9 cellular contexts compared by ENCODE assay signal in the genomic region with DNA sequence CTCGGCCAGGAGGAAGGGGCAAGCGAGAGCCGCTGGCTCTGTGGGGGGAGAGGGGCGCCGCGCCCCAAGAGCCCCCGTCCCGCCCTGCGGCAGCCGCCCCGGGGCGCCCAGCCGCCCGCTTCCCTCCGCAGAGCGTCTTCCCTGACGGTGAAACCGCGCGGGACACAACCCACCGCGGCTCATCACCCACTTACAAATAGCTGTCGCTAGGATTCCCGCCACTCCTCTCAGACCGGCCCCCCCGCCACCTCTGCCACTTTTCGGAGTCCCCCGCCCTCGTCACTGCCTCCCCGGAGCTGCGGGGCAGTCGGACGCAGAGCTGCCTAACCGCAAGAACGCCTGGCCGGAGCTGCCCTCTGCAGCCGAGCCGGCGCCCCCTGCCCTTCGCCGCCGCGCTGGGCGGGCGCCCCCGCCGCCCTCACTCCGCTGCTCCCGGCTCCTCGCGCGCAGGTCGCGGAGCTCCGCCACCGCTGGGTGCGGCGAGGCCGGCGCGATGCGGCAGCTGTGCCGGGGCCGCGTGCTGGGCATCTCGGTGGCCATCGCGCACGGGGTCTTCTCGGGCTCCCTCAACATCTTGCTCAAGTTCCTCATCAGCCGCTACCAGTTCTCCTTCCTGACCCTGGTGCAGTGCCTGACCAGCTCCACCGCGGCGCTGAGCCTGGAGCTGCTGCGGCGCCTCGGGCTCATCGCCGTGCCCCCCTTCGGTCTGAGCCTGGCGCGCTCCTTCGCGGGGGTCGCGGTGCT. TPM values are rescaled to one million over a fixed set of nuclear protein-coding genes. Genes with fewer than 3 reads are reported as not detected.
DNase-seq lines count a peak whose midpoint lies in the region; ATAC-seq and TF ChIP-seq lines count a peak whose summit lies in the region.
"Had no signal": no experiment of that assay in that cellular context is flagged by ENCODE, and none has a peak within 500 bp of the region (broad histone marks: within the 10 kb centered on the region; RNA-seq: fewer than 3 reads in every experiment).

A gene with protein sequence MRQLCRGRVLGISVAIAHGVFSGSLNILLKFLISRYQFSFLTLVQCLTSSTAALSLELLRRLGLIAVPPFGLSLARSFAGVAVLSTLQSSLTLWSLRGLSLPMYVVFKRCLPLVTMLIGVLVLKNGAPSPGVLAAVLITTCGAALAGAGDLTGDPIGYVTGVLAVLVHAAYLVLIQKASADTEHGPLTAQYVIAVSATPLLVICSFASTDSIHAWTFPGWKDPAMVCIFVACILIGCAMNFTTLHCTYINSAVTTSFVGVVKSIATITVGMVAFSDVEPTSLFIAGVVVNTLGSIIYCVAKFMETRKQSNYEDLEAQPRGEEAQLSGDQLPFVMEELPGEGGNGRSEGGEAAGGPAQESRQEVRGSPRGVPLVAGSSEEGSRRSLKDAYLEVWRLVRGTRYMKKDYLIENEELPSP (plus strand): TSS at position 366 of the 744 bp plus-strand sequence. CDS start 128 bp downstream, at position 494.

- ATAC-seq in left cardiac atrium, result peak; percentile 27 to 39

- H3K4me1 Mint-ChIP-seq in activated T-helper 2 cell treated with anti-CD3 and anti-CD28 coated beads, Interferon-gamma antibody, Interleukin-2, Interleukin-4, amounts not matched to agents 10 μg/mL and 5 μg/mL and 100 μg/mL, durations not matched to agents 14 hours and 24 hours and 36 hours (ENCODE audit: low read depth), result peaks cover 14% of the 10 kb centered on the region

- peaks cover 11% of the 10 kb centered on the region for H3K4me1 ChIP-seq in prostate gland (replicated peaks)

- no peaks in the 10 kb centered on the region for H3K9me3 ChIP-seq in prostate gland

- under 1% methylated on average over 62 of the region's 86 CpGs for WGBS in prostate gland

- peak within 1 kb of the TSS; percentile 74 for H3K4me3 Mint-ChIP-seq in activated T-helper 2 cell treated with anti-CD3 and anti-CD28 coated beads, Interferon-gamma antibody, Interleukin-2, Interleukin-4, amounts not matched to agents 10 μg/mL and 5 μg/mL and 100 μg/mL, durations not matched to agents 14 hours and 24 hours and 36 hours (ENCODE audit: low read depth)

- H3K27ac Mint-ChIP-seq in activated T-helper 2 cell treated with anti-CD3 and anti-CD28 coated beads, Interferon-gamma antibody, Interleukin-2, Interleukin-4, amounts not matched to agents 10 μg/mL and 5 μg/mL and 100 μg/mL, durations not matched to agents 14 hours and 24 hours and 36 hours, result no peak within 1 kb of the TSS

- intact Hi-C loops in activated T-helper 2 cell treated with anti-CD3 and anti-CD28 coated beads, Interferon-gamma antibody, Interleukin-2, Interleukin-4, amounts not matched to agents 10 μg/mL and 5 μg/mL and 100 μg/mL, durations not matched to agents 14 hours and 24 hours and 36 hours (cut with micrococcal nuclease), result loop anchor here (5.0 kb wide), 2 partner anchors 100 to 565 kb away; partner anchors contain the start of gene PEX7
- intact Hi-C loops in left cardiac atrium (cut with DNase I) (no loop called here), prostate gland (cut with DNase I) (no loop called here)

- no peaks in the 10 kb centered on the region for H3K36me3 ChIP-seq in prostate gland

- peak within 1 kb of the TSS; percentile 72 for H3K4me3 ChIP-seq in GM08714 (ENCODE audit: low read length)
- peak within 1 kb of the TSS; percentile 27 to 35 for H3K4me3 ChIP-seq in prostate gland

- TF ChIP-seq CTCF in prostate gland (IDR thresholded peaks at IDR 0.05), result no peak

- no peak for TF ChIP-seq POLR2A in prostate gland (IDR thresholded peaks at IDR 0.05)

- H3K27me3 Mint-ChIP-seq in activated T-helper 2 cell treated with anti-CD3 and anti-CD28 coated beads, Interferon-gamma antibody, Interleukin-2, Interleukin-4, amounts not matched to agents 10 μg/mL and 5 μg/mL and 100 μg/mL, durations not matched to agents 14 hours and 24 hours and 36 hours (ENCODE audit: low read depth), result peaks cover 57% of the 10 kb centered on the region

- H3K9me3 Mint-ChIP-seq in activated T-helper 2 cell treated with anti-CD3 and anti-CD28 coated beads, Interferon-gamma antibody, Interleukin-2, Interleukin-4, amounts not matched to agents 10 μg/mL and 5 μg/mL and 100 μg/mL, durations not matched to agents 14 hours and 24 hours and 36 hours, result no peaks in the 10 kb centered on the region

- DNase-seq in M059J (ENCODE audit: low read depth) (peak; percentile 15), left cardiac atrium (no peak), prostate gland (ENCODE audit: low spot score) (no peak), OCI-M1 (lab: John Stamatoyannopoulos, UW) (no peak), GF-D8 (lab: John Stamatoyannopoulos, UW) (no peak), mucosa of gallbladder (ENCODE audit: low spot score) (no peak)
- DNase-seq in activated T-helper 2 cell treated with anti-CD3 and anti-CD28 coated beads, Interferon-gamma antibody, Interleukin-2, Interleukin-4, amounts not matched to agents 10 μg/mL and 5 μg/mL and 100 μg/mL, durations not matched to agents 14 hours and 24 hours and 36 hours (ENCODE audit: low spot score), result peak; percentile 10

- H3K27me3 ChIP-seq in prostate gland (replicated peaks; ENCODE audit: insufficient read depth), result peaks cover 16% of the 10 kb centered on the region

- no peak within 1 kb of the TSS for H3K27ac ChIP-seq in prostate gland

- no peaks in the 10 kb centered on the region for H3K36me3 Mint-ChIP-seq in activated T-helper 2 cell treated with anti-CD3 and anti-CD28 coated beads, Interferon-gamma antibody, Interleukin-2, Interleukin-4, amounts not matched to agents 10 μg/mL and 5 μg/mL and 100 μg/mL, durations not matched to agents 14 hours and 24 hours and 36 hours (ENCODE audit: low read depth)

RNA-seq across cellular contexts. Expression of the gene that starts here (rescaled TPM):
- total RNA-seq in M059J (2014; rRNA removed; shearing (Covaris generic)), result not detected in 2 replicates
- not detected in 2 replicates for total RNA-seq in activated T-helper 2 cell treated with anti-CD3 and anti-CD28 coated beads, Interferon-gamma antibody, Interleukin-2, Interleukin-4, amounts not matched to agents 10 μg/mL and 5 μg/mL and 100 μg/mL, durations not matched to agents 14 hours and 24 hours and 36 hours
- not detected for total RNA-seq in left cardiac atrium
- under 1 TPM in 1 of 2 donors, not detected in 1; 0.23 TPM for total RNA-seq in prostate gland
- not detected for total RNA-seq in mucosa of gallbladder
- total RNA-seq: SK-MEL-5 had no signal

Comparison
In these comparisons a context has a peak if more than half of its experiments do, and no peak if none do; other contexts are left out.
1. Peak in DNase-seq in M059J; RNA of the gene not detected or under 1 TPM.
2. Peak in DNase-seq in activated T-helper 2 cell treated with anti-CD3 and anti-CD28 coated beads, Interferon-gamma antibody, Interleukin-2, Interleukin-4, amounts not matched to agents 10 μg/mL and 5 μg/mL and 100 μg/mL, durations not matched to agents 14 hours and 24 hours and 36 hours; RNA of the gene not detected or under 1 TPM.
3. Peak in ATAC-seq in left cardiac atrium; RNA of the gene not detected or under 1 TPM.